Comparison of ENCODE assay signal across 1 cellular context in the genomic region with DNA sequence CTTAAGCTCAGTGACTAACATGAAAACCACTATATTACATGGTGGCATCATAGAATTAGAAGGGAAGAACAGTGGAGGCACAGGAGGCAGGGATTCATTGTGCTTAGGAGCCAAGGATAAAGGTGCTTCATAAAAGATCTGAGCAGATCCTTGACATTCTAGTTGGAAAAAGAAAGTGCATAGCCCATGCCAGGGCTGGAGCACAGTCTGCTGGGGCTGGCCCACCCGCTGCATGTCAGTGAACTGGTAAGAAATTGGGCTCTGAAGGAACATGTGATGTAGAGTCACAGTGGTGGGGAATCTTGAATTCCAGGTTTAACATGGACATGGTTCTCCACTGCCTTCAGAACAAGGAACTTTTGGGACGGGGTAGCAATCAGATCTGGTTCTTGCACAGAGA.
A peak's percentile ranks its signal among the peaks of the same experiment; 100 is the strongest.
TF ChIP-seq lines count a peak whose summit lies in the region.

No MANE protein-coding gene starts in this region.

TF ChIP-seq in GM12878, 131 proteins besides CTCF, POLR2A, EP300 and RAD21 (continued from another document):
- TF ChIP-seq, protein P1, sequence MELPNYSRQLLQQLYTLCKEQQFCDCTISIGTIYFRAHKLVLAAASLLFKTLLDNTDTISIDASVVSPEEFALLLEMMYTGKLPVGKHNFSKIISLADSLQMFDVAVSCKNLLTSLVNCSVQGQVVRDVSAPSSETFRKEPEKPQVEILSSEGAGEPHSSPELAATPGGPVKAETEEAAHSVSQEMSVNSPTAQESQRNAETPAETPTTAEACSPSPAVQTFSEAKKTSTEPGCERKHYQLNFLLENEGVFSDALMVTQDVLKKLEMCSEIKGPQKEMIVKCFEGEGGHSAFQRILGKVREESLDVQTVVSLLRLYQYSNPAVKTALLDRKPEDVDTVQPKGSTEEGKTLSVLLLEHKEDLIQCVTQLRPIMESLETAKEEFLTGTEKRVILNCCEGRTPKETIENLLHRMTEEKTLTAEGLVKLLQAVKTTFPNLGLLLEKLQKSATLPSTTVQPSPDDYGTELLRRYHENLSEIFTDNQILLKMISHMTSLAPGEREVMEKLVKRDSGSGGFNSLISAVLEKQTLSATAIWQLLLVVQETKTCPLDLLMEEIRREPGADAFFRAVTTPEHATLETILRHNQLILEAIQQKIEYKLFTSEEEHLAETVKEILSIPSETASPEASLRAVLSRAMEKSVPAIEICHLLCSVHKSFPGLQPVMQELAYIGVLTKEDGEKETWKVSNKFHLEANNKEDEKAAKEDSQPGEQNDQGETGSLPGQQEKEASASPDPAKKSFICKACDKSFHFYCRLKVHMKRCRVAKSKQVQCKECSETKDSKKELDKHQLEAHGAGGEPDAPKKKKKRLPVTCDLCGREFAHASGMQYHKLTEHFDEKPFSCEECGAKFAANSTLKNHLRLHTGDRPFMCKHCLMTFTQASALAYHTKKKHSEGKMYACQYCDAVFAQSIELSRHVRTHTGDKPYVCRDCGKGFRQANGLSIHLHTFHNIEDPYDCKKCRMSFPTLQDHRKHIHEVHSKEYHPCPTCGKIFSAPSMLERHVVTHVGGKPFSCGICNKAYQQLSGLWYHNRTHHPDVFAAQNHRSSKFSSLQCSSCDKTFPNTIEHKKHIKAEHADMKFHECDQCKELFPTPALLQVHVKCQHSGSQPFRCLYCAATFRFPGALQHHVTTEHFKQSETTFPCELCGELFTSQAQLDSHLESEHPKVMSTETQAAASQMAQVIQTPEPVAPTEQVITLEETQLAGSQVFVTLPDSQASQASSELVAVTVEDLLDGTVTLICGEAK (IDR thresholded peaks at IDR 0.05; ENCODE audit: borderline replicate concordance) = no peak
- TF ChIP-seq POLR2AphosphoS5 (IDR thresholded peaks at IDR 0.05; ENCODE audit: low read length) (peak; percentile 55), POLR2AphosphoS2 (IDR thresholded peaks at IDR 0.05; ENCODE audit: low read depth, low read length) (0 out of 2 replicates have a peak, but pooled peaks have one; percentile 38), CHD2 (IDR thresholded peaks at IDR 0.05; ENCODE audit: borderline replicate concordance, low read depth, low read length) (no peak), BACH1 (IDR thresholded peaks at IDR 0.05; ENCODE audit: borderline replicate concordance) (0 out of 2 replicates have a peak, but pooled peaks have one; percentile 52), SUZ12 (IDR thresholded peaks at IDR 0.05; ENCODE audit: unreplicated experiment) (no peak), JUNB (IDR thresholded peaks at IDR 0.05) (no peak)
- TF ChIP-seq, protein P2, sequence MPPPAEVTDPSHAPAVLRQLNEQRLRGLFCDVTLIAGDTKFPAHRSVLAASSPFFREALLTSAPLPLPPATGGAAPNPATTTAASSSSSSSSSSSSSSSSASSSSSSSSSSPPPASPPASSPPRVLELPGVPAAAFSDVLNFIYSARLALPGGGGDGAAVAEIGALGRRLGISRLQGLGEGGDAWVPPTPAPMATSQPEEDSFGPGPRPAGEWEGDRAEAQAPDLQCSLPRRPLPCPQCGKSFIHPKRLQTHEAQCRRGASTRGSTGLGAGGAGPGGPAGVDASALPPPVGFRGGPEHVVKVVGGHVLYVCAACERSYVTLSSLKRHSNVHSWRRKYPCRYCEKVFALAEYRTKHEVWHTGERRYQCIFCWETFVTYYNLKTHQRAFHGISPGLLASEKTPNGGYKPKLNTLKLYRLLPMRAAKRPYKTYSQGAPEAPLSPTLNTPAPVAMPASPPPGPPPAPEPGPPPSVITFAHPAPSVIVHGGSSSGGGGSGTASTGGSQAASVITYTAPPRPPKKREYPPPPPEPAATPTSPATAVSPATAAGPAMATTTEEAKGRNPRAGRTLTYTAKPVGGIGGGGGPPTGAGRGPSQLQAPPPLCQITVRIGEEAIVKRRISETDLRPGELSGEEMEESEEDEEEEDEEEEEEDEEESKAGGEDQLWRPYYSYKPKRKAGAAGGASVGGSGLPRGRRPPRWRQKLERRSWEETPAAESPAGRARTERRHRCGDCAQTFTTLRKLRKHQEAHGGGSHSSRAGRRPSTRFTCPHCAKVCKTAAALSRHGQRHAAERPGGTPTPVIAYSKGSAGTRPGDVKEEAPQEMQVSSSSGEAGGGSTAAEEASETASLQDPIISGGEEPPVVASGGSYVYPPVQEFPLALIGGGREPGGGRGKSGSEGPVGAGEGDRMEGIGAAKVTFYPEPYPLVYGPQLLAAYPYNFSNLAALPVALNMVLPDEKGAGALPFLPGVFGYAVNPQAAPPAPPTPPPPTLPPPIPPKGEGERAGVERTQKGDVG (CRISPR knock-in tag; IDR thresholded peaks at IDR 0.05) = 0 out of 2 replicates have a peak, but pooled peaks have one; percentile 55
